In the genomic region with DNA sequence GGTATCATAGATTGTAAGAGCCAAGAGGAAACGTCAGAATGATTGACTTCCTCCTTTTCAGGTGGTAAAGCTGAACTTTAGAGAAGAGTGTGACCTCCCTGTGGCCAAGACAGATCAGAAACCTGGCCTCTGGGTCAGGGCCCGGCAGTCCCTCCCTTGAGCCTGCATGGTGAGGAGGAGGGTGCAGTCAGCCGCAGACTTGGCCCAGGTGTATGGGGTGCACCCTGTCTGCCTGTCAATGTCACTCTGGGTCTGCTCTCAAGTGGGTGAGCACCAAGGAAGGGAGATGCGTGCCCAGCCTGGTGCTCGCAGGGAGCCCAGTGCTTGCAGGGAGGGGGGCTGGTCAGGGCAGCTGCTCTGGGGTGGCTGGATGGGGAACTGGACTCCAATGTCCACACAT, we compare ENCODE assay signal across 25 cellular contexts.
"Had no signal": no experiment of that assay in that cellular context is flagged by ENCODE, and none has a peak within 500 bp of the region (broad histone marks: within the 10 kb centered on the region; RNA-seq: fewer than 3 reads in every experiment).

No MANE protein-coding gene starts in this region.

- H3K9me3 Mint-ChIP-seq: immature natural killer cell had no signal

- H3K4me3 ChIP-seq: coronary artery, dorsolateral prefrontal cortex, esophagus muscularis mucosa, gastroesophageal sphincter, heart left ventricle, hepatocyte, left ventricle myocardium inferior, lower lobe of right lung, mucosa of descending colon had no signal

- H3K4me1 Mint-ChIP-seq: immature natural killer cell, mesothelial cell of epicardium had no signal

- H2AFZ ChIP-seq: hepatocyte had no signal

- H3K9me3 ChIP-seq: esophagus muscularis mucosa, gastroesophageal sphincter, heart left ventricle, left ventricle myocardium inferior, lower lobe of right lung, mucosa of descending colon had no signal

- H3K27ac Mint-ChIP-seq: immature natural killer cell, mesothelial cell of epicardium had no signal

- ATAC-seq: foreskin keratinocyte, gastroesophageal sphincter, heart left ventricle, left colon, left lobe of liver, lower lobe of right lung, mucosa of descending colon had no signal

- H3K36me3 Mint-ChIP-seq: immature natural killer cell, mesothelial cell of epicardium had no signal

- H3K36me3 ChIP-seq: esophagus muscularis mucosa, gastroesophageal sphincter, heart left ventricle, left ventricle myocardium inferior, lower lobe of right lung had no signal

- H3K79me2 ChIP-seq: hepatocyte had no signal

- H3K27me3 ChIP-seq: dorsolateral prefrontal cortex, foreskin keratinocyte, gastroesophageal sphincter, heart left ventricle, hepatocyte had no signal

- H3K4me1 ChIP-seq: esophagus muscularis mucosa, foreskin keratinocyte, gastroesophageal sphincter, heart left ventricle, left ventricle myocardium inferior, lower lobe of right lung had no signal

- H3K27ac ChIP-seq: coronary artery, dorsolateral prefrontal cortex, esophagus muscularis mucosa, foreskin keratinocyte, gastroesophageal sphincter, heart left ventricle, hepatocyte, left ventricle myocardium inferior, lower lobe of right lung had no signal

- DNase-seq: dermis blood vessel endothelial cell; dorsolateral prefrontal cortex; effector CD4-positive, alpha-beta T cell; effector memory CD4-positive, alpha-beta T cell; foreskin keratinocyte; heart left ventricle; hypothalamus; immature natural killer cell; islet precursor cell; kidney; kidney glomerular epithelial cell; left colon; left ventricle myocardium inferior; lower lobe of right lung; mesenchymal stem cell; mucosa of descending colon had no signal

- H3K4me2 ChIP-seq: hepatocyte had no signal

- FAIRE-seq: colon, endothelial cell of umbilical vein, frontal cortex, kidney had no signal

- H3K4me3 Mint-ChIP-seq: immature natural killer cell, mesothelial cell of epicardium had no signal
